Comparison of ENCODE assay signal across 2 cellular contexts in genomic region chr17:79930786-79931516, GRCh38.
TF ChIP-seq lines count a peak whose summit lies in the region.

No MANE protein-coding gene starts in this region.

TF ChIP-seq in A549, 52 proteins besides CTCF, POLR2A, EP300 and RAD21 (continued from another document):
- TF ChIP-seq FOSL2 (IDR thresholded peaks at IDR 0.05) (no peak), FOSL2 (CRISPR knock-in tag; IDR thresholded peaks at IDR 0.05) (no peak), MAFK (IDR thresholded peaks at IDR 0.05; ENCODE audit: partially characterized antibody) (no peak), BHLHE40 (IDR thresholded peaks at IDR 0.05; ENCODE audit: low read depth, low read length) (no peak), ZC3H11A (IDR thresholded peaks at IDR 0.05) (no peak)
- TF ChIP-seq, protein P1, sequence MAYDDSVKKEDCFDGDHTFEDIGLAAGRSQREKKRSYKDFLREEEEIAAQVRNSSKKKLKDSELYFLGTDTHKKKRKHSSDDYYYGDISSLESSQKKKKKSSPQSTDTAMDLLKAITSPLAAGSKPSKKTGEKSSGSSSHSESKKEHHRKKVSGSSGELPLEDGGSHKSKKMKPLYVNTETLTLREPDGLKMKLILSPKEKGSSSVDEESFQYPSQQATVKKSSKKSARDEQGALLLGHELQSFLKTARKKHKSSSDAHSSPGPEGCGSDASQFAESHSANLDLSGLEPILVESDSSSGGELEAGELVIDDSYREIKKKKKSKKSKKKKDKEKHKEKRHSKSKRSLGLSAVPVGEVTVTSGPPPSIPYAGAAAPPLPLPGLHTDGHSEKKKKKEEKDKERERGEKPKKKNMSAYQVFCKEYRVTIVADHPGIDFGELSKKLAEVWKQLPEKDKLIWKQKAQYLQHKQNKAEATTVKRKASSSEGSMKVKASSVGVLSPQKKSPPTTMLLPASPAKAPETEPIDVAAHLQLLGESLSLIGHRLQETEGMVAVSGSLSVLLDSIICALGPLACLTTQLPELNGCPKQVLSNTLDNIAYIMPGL (CRISPR knock-in tag; IDR thresholded peaks at IDR 0.05; ENCODE audit: borderline replicate concordance) = no peak
- TF ChIP-seq, protein P2, sequence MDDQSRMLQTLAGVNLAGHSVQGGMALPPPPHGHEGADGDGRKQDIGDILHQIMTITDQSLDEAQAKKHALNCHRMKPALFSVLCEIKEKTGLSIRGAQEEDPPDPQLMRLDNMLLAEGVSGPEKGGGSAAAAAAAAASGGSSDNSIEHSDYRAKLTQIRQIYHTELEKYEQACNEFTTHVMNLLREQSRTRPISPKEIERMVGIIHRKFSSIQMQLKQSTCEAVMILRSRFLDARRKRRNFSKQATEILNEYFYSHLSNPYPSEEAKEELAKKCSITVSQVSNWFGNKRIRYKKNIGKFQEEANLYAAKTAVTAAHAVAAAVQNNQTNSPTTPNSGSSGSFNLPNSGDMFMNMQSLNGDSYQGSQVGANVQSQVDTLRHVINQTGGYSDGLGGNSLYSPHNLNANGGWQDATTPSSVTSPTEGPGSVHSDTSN (IDR thresholded peaks at IDR 0.05) = no peak

TF ChIP-seq in GM23338, 12 proteins besides CTCF, POLR2A, EP300 and RAD21 (continued from another document):
- TF ChIP-seq ZNF462 (CRISPR knock-in tag; IDR thresholded peaks at IDR 0.05) = no peak
- TF ChIP-seq NANOG (IDR thresholded peaks at IDR 0.05; ENCODE audit: borderline replicate concordance) = no peak
- TF ChIP-seq, protein P3, sequence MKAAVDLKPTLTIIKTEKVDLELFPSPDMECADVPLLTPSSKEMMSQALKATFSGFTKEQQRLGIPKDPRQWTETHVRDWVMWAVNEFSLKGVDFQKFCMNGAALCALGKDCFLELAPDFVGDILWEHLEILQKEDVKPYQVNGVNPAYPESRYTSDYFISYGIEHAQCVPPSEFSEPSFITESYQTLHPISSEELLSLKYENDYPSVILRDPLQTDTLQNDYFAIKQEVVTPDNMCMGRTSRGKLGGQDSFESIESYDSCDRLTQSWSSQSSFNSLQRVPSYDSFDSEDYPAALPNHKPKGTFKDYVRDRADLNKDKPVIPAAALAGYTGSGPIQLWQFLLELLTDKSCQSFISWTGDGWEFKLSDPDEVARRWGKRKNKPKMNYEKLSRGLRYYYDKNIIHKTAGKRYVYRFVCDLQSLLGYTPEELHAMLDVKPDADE (IDR thresholded peaks at IDR 0.05) = no peak
- TF ChIP-seq JUNB (IDR thresholded peaks at IDR 0.05; ENCODE audit: unreplicated experiment) = no peak
- no peak for TF ChIP-seq EZH2phosphoT487 (IDR thresholded peaks at IDR 0.05; ENCODE audit: unreplicated experiment)
- TF ChIP-seq EZH2 (IDR thresholded peaks at IDR 0.05; ENCODE audit: low read depth, unreplicated experiment) = no peak
- no peak for TF ChIP-seq CREB1 (CRISPR knock-in tag; IDR thresholded peaks at IDR 0.05; ENCODE audit: low read depth)
- no peak for TF ChIP-seq POLR2AphosphoS5 (IDR thresholded peaks at IDR 0.05; ENCODE audit: low read depth)
- TF ChIP-seq ZNF331 (CRISPR knock-in tag; IDR thresholded peaks at IDR 0.05; ENCODE audit: low read depth) = no peak
- no peak for TF ChIP-seq ZNF114 (CRISPR knock-in tag; IDR thresholded peaks at IDR 0.05)
- no peak for TF ChIP-seq REST (IDR thresholded peaks at IDR 0.05; ENCODE audit: unreplicated experiment)
